11 cellular contexts compared by ENCODE assay signal in the genomic region with DNA sequence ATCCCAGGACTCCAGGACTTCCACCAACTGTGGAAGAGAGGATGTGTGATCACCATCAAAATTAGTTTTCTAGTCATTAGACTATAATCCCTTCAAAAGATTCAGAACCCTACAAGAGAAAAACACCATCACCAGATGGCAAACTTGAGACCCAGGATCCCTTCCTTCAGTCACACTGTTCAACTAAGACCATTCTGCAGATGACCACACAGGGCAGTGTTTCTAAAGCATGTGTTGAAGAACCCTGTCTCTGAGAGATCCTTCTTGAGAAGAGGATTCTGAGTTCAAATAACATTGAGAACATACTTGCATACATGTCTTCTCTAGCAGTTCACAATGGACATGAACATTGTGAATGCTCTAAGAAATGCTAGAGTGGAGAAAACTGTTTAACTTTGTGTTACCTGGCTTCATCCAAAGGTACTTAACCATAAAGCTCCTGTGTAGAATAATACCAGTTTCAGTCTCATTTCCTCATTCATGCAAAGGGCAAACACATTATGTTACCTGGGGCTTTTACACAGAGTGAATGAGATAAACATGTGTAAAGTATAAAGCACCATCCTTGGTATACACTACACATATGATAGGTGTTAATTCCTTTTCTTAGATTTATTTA. TPM values are rescaled to one million over a fixed set of nuclear protein-coding genes. Genes with fewer than 3 reads are reported as not detected.
DNase-seq lines count a peak whose midpoint lies in the region; ATAC-seq and TF ChIP-seq lines count a peak whose summit lies in the region.
"Had no signal": no experiment of that assay in that cellular context is flagged by ENCODE, and none has a peak within 500 bp of the region (broad histone marks: within the 10 kb centered on the region; RNA-seq: fewer than 3 reads in every experiment).

No MANE protein-coding gene starts in this region.

- no peak overlapping the region for H3K27ac ChIP-seq in SJCRH30
- H3K27ac ChIP-seq: thoracic aorta had no signal

- no peaks in the 10 kb centered on the region for H3K27me3 ChIP-seq in SJCRH30

- H3K4me1 ChIP-seq in SJCRH30: peaks cover 14% of the 10 kb centered on the region

- peak; percentile 77 for ATAC-seq in GM19395 (IDR thresholded peaks at IDR 0.05; ENCODE audit: unreplicated experiment)
- ATAC-seq in HG02884 (IDR thresholded peaks at IDR 0.05; ENCODE audit: unreplicated experiment): peak; percentile 76
- ATAC-seq in left lobe of liver: no peak
- ATAC-seq: activated T-helper 17 cell treated with anti-CD3 and anti-CD28 coated beads, Interleukin-2, amount 50 U/mL, for 72 hours had no signal

- no peaks in the 10 kb centered on the region for H3K9me3 ChIP-seq in SJCRH30 (replicated peaks)
- H3K9me3 ChIP-seq: thoracic aorta had no signal

- H3K36me3 ChIP-seq in SJCRH30: no peaks in the 10 kb centered on the region
- H3K36me3 ChIP-seq: thoracic aorta had no signal

- H3K4me3 ChIP-seq in GM12865 (ENCODE audit: low read depth, low read length) (no peak overlapping the region), SJCRH30 (no peak overlapping the region)
- H3K4me3 ChIP-seq: thoracic aorta had no signal

- peak; percentile 50 for DNase-seq in GM12865 (ENCODE audit: low read depth)
- DNase-seq in HT-29 (ENCODE audit: low spot score): peak; percentile 33
- no peak for DNase-seq in hippocampal formation (lab: John Stamatoyannopoulos, UW)
- no peak for DNase-seq in SJCRH30
- DNase-seq in left lobe of liver (ENCODE audit: low spot score): no peak
- no peak for DNase-seq in AML-193 (lab: John Stamatoyannopoulos, UW)
- DNase-seq: NCI-H774 had no signal

- TF ChIP-seq CTCF in GM12865 (IDR thresholded peaks at IDR 0.05; ENCODE audit: insufficient read depth, low read depth, low read length, missing control alignments): no peak

RNA-seq across cellular contexts. Expression of gene ADGRG7, which starts 2.4 kb away (rescaled TPM):
- total RNA-seq in HT-29 (2014; rRNA removed; shearing (Covaris generic)): 0.08 and 0.13 TPM in 2 replicates
- not detected in 2 replicates for total RNA-seq in SJCRH30 (2014; rRNA removed; shearing (Covaris generic))
- total RNA-seq in left lobe of liver: 17.0 TPM
- total RNA-seq: activated T-helper 17 cell treated with anti-CD3 and anti-CD28 coated beads, Interleukin-2, amount 50 U/mL, for 72 hours; thoracic aorta had no signal

Comparison
In these comparisons a context has a peak if more than half of its experiments do, and no peak if none do; other contexts are left out.
1. DNase-seq: peak in GM12865 (single experiment) and HT-29 (single experiment); none in hippocampal formation (0 of 2), SJCRH30 (0 of 2), left lobe of liver (single experiment) and AML-193 (0 of 2).
2. RNA of gene ADGRG7, which starts 2.4 kb away (total RNA-seq): 17.0 TPM in left lobe of liver (single experiment); 0.08 to 0.13 TPM in HT-29 and not detected in SJCRH30; every median in the first group is over 10 times any median in the second.